28 cellular contexts compared by ENCODE assay signal in the genomic region with DNA sequence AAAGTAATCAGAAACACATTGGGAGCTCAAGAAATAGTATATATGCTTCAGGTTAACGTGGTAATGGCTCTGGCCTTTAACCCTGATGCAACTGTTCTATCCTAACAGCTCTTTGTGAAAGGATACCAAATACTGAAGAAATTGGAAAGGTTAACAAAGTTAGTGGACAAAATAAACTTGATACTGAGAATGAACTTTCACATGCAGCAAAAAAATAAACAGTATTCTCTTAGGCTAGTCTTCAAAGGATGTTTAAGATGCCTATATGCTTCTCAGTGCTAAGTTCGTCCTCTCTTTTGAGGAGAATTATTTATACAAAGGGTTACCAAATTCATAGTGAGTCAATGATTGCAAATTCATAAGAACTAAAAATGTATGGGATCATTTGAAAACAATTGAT.
"Had no signal": no experiment of that assay in that cellular context is flagged by ENCODE, and none has a peak within 500 bp of the region (broad histone marks: within the 10 kb centered on the region; RNA-seq: fewer than 3 reads in every experiment).

No MANE protein-coding gene starts in this region.

- H3K9me3 ChIP-seq: esophagus squamous epithelium, gastroesophageal sphincter had no signal

- DNase-seq: activated B cell treated with CpG ODN at 0.5 μM for 24 hours; activated CD4-positive, alpha-beta T cell treated with anti-CD3 and anti-CD28 coated beads for 48 hours; activated CD4-positive, alpha-beta T cell treated with anti-CD3 and anti-CD28 coated beads, Interleukin-2, amount 50 U/mL, for 1 hour; activated CD4-positive, alpha-beta T cell treated with anti-CD3 and anti-CD28 coated beads, Interleukin-2, amount 50 U/mL, for 48 hours; activated CD8-positive, alpha-beta memory T cell treated with anti-CD3 and anti-CD28 coated beads for 24 hours; activated CD8-positive, alpha-beta T cell treated with anti-CD3 and anti-CD28 coated beads for 36 hours; activated effector memory CD4-positive, alpha-beta T cell treated with Interleukin-2 at 50 U/mL for 16 hours; activated gamma-delta T cell treated with Interleukin-2 at 50 U/mL for 16 hours; activated naive CD4-positive, alpha-beta T cell treated with anti-CD3 and anti-CD28 coated beads, Interleukin-2, amount 50 U/mL, for 16 hours; activated naive CD4-positive, alpha-beta T cell treated with Interleukin-2 at 50 U/mL for 16 hours; activated T-cell treated with anti-CD3 and anti-CD28 coated beads, Interleukin-2, amount 50 U/mL, for 4 hours; amniotic stem cell; anterior cingulate cortex; brain microvascular endothelial cell; cortex of kidney; dermis blood vessel endothelial cell; effector CD8-positive, alpha-beta T cell; esophagus squamous epithelium; foreskin melanocyte; head of caudate nucleus; T-helper 1 cell; T-helper 17 cell; T1000; WERI-Rb-1 had no signal

- H3K4me3 ChIP-seq: esophagus squamous epithelium, gastroesophageal sphincter had no signal

- H3K36me3 ChIP-seq: brain microvascular endothelial cell, esophagus squamous epithelium, gastroesophageal sphincter, WERI-Rb-1 had no signal

- H3K27ac ChIP-seq: brain microvascular endothelial cell, epithelial cell of prostate, esophagus squamous epithelium, gastroesophageal sphincter, WERI-Rb-1 had no signal

- H3K4me1 ChIP-seq: gastroesophageal sphincter had no signal

- ATAC-seq: activated CD4-positive, CD25-positive, alpha-beta regulatory T cell treated with anti-CD3 and anti-CD28 coated beads, Interleukin-2, amount 50 U/mL, for 24 hours; activated CD8-positive, alpha-beta T cell treated with anti-CD3 and anti-CD28 coated beads for 36 hours; activated T-cell treated with anti-CD3 and anti-CD28 coated beads, Interleukin-2, amount 50 U/mL, for 4 hours; activated T-helper 17 cell treated with anti-CD3 and anti-CD28 coated beads, Interleukin-2, amount 50 U/mL, for 72 hours; gastroesophageal sphincter; T-helper 17 cell had no signal

- H3K27me3 ChIP-seq: brain microvascular endothelial cell, esophagus squamous epithelium, gastroesophageal sphincter had no signal
